In the genomic region with DNA sequence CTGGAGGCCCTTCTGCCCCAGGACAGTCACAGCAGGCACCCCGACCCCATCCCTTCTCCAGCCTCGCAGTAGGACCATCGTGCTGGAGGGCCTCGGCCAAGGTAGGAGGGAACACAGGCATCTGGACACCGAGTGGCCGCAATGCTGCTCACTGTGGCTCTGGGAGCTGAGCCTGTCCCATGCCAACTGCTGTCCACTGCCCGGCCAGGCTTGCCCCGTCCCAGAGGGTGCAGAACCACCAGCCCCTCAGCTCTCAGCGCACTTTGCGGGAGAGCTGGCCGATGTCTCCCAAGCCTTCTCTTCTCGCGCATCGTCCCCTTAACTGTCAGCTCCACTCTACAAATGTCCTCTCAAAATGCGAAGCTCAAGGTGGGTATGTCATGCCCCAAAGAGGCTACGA, we compare ENCODE assay signal across 33 cellular contexts.
"Had no signal": no experiment of that assay in that cellular context is flagged by ENCODE, and none has a peak within 500 bp of the region (broad histone marks: within the 10 kb centered on the region; RNA-seq: fewer than 3 reads in every experiment).

No MANE protein-coding gene starts in this region.

- H3K27me3 ChIP-seq: adrenal gland, body of pancreas, brain microvascular endothelial cell had no signal

- H3K9me3 Mint-ChIP-seq: activated B cell treated with CpG ODN at 0.5 μM for 24 hours; activated CD4-positive, alpha-beta memory T cell treated with anti-CD3 and anti-CD28 coated beads for 36 hours; activated CD4-positive, alpha-beta T cell treated with anti-CD3 and anti-CD28 coated beads, Interleukin-2, amount 10 ng/mL, durations not matched to agents 24 days and 14 days; activated CD8-positive, alpha-beta T cell treated with anti-CD3 and anti-CD28 coated beads for 36 hours; activated naive CD4-positive, alpha-beta T cell treated with anti-CD3 and anti-CD28 coated beads for 36 hours; activated naive CD4-positive, alpha-beta T cell treated with anti-CD3 and anti-CD28 coated beads, Interleukin-2, amount 50 U/mL, for 72 hours; activated naive CD8-positive, alpha-beta T cell treated with anti-CD3 and anti-CD28 coated beads for 36 hours; activated T-cell treated with anti-CD3 and anti-CD28 coated beads, Interleukin-2, amount 50 U/mL, for 4 hours; activated T-cell treated with anti-CD3 and anti-CD28 coated beads, Interleukin-2, amount 50 U/mL, for 72 hours; activated T-helper 1 cell treated with anti-CD3 and anti-CD28 coated beads, Interleukin-12 subunit alpha, Interleukin-12 subunit beta, Interleukin-2, Interleukin-4 antibody, amounts not matched to agents 30 ng/mL and 10 ng/mL and 1 ng/mL, durations not matched to agents 14 hours and 24 hours and 36 hours; activated T-helper 17 cell treated with anti-CD3 and anti-CD28 coated beads, Interleukin-2, amount 50 U/mL, for 72 hours; T-cell had no signal

- H3K4me1 Mint-ChIP-seq: activated B cell treated with CpG ODN at 0.5 μM for 24 hours; activated CD4-positive, alpha-beta T cell treated with anti-CD3 and anti-CD28 coated beads, Interleukin-2, amount 10 ng/mL, durations not matched to agents 24 days and 14 days; activated naive CD8-positive, alpha-beta T cell treated with anti-CD3 and anti-CD28 coated beads for 36 hours; activated T-helper 17 cell treated with anti-CD3 and anti-CD28 coated beads, Interleukin-2, amount 50 U/mL, for 72 hours; T-cell; T-helper 17 cell had no signal

- H3K4me3 ChIP-seq: adrenal gland, body of pancreas, breast epithelium had no signal

- H3K36me3 Mint-ChIP-seq: activated CD4-positive, alpha-beta memory T cell treated with anti-CD3 and anti-CD28 coated beads for 36 hours; activated naive CD4-positive, alpha-beta T cell treated with anti-CD3 and anti-CD28 coated beads, Interleukin-2, amount 50 U/mL, for 72 hours; activated naive CD8-positive, alpha-beta T cell treated with anti-CD3 and anti-CD28 coated beads for 36 hours; T-cell had no signal

- H3K27ac Mint-ChIP-seq: activated B cell treated with CpG ODN at 0.5 μM for 24 hours; activated CD4-positive, alpha-beta memory T cell treated with anti-CD3 and anti-CD28 coated beads for 36 hours; activated CD4-positive, alpha-beta T cell treated with anti-CD3 and anti-CD28 coated beads, Interleukin-2, amount 10 ng/mL, durations not matched to agents 24 days and 14 days; activated CD8-positive, alpha-beta T cell treated with anti-CD3 and anti-CD28 coated beads for 36 hours; activated naive CD4-positive, alpha-beta T cell treated with anti-CD3 and anti-CD28 coated beads for 36 hours; activated naive CD4-positive, alpha-beta T cell treated with anti-CD3 and anti-CD28 coated beads, Interleukin-2, amount 50 U/mL, for 72 hours; activated naive CD8-positive, alpha-beta T cell treated with anti-CD3 and anti-CD28 coated beads for 36 hours; activated T-cell treated with anti-CD3 and anti-CD28 coated beads, Interleukin-2, amount 50 U/mL, for 72 hours; activated T-helper 1 cell treated with anti-CD3 and anti-CD28 coated beads, Interleukin-12 subunit alpha, Interleukin-12 subunit beta, Interleukin-2, Interleukin-4 antibody, amounts not matched to agents 30 ng/mL and 10 ng/mL and 1 ng/mL, durations not matched to agents 14 hours and 24 hours and 36 hours; activated T-helper 17 cell treated with anti-CD3 and anti-CD28 coated beads, Interleukin-2, amount 50 U/mL, for 72 hours; T-cell; T-helper 17 cell had no signal

- ATAC-seq: activated CD8-positive, alpha-beta T cell treated with anti-CD3 and anti-CD28 coated beads for 36 hours; activated naive CD4-positive, alpha-beta T cell treated with anti-CD3 and anti-CD28 coated beads, Interleukin-2, amount 50 U/mL, for 72 hours; activated T-cell treated with anti-CD3 and anti-CD28 coated beads, Interleukin-2, amount 50 U/mL, for 4 hours; activated T-cell treated with anti-CD3 and anti-CD28 coated beads, Interleukin-2, amount 50 U/mL, for 72 hours; activated T-helper 17 cell treated with anti-CD3 and anti-CD28 coated beads, Interleukin-2, amount 50 U/mL, for 72 hours; body of pancreas; T-cell; T-helper 17 cell had no signal

- H3K4me3 Mint-ChIP-seq: activated B cell treated with CpG ODN at 0.5 μM for 24 hours; activated CD4-positive, alpha-beta memory T cell treated with anti-CD3 and anti-CD28 coated beads for 36 hours; activated CD4-positive, alpha-beta T cell treated with anti-CD3 and anti-CD28 coated beads, Interleukin-2, amount 10 ng/mL, durations not matched to agents 24 days and 14 days; activated CD8-positive, alpha-beta T cell treated with anti-CD3 and anti-CD28 coated beads for 36 hours; activated naive CD4-positive, alpha-beta T cell treated with anti-CD3 and anti-CD28 coated beads for 36 hours; activated naive CD8-positive, alpha-beta T cell treated with anti-CD3 and anti-CD28 coated beads for 36 hours; activated T-cell treated with anti-CD3 and anti-CD28 coated beads, Interleukin-2, amount 50 U/mL, for 4 hours; activated T-cell treated with anti-CD3 and anti-CD28 coated beads, Interleukin-2, amount 50 U/mL, for 72 hours; activated T-helper 1 cell treated with anti-CD3 and anti-CD28 coated beads, Interleukin-12 subunit alpha, Interleukin-12 subunit beta, Interleukin-2, Interleukin-4 antibody, amounts not matched to agents 30 ng/mL and 10 ng/mL and 1 ng/mL, durations not matched to agents 14 hours and 24 hours and 36 hours; activated T-helper 17 cell treated with anti-CD3 and anti-CD28 coated beads, Interleukin-2, amount 50 U/mL, for 72 hours; T-cell had no signal

- H3K27ac ChIP-seq: adrenal gland, body of pancreas, brain microvascular endothelial cell, breast epithelium, VCaP had no signal

- H3K4me1 ChIP-seq: adrenal gland, breast epithelium had no signal

- H3K27me3 Mint-ChIP-seq: activated B cell treated with CpG ODN at 0.5 μM for 24 hours; activated CD4-positive, alpha-beta T cell treated with anti-CD3 and anti-CD28 coated beads, Interleukin-2, amount 10 ng/mL, durations not matched to agents 24 days and 14 days; activated naive CD8-positive, alpha-beta T cell treated with anti-CD3 and anti-CD28 coated beads for 36 hours had no signal

- H3K36me3 ChIP-seq: adrenal gland, brain microvascular endothelial cell, breast epithelium had no signal

- DNase-seq: activated B cell treated with CpG ODN at 0.5 μM for 24 hours; activated CD4-positive, alpha-beta memory T cell treated with anti-CD3 and anti-CD28 coated beads for 36 hours; activated CD4-positive, alpha-beta T cell treated with anti-CD3 and anti-CD28 coated beads for 4 hours; activated CD4-positive, alpha-beta T cell treated with anti-CD3 and anti-CD28 coated beads, Interleukin-2, amount 10 ng/mL, durations not matched to agents 24 days and 14 days; activated CD4-positive, alpha-beta T cell treated with anti-CD3 and anti-CD28 coated beads, Interleukin-2, amount 50 U/mL, for 1 hour; activated CD4-positive, alpha-beta T cell treated with anti-CD3 and anti-CD28 coated beads, Interleukin-2, amount 50 U/mL, for 4 hours; activated CD4-positive, CD25-positive, alpha-beta regulatory T cell treated with anti-CD3 and anti-CD28 coated beads, Interleukin-2, amount 50 U/mL, for 72 hours; activated CD8-positive, alpha-beta memory T cell treated with anti-CD3 and anti-CD28 coated beads, Interleukin-2, amount 50 U/mL, for 4 hours; activated CD8-positive, alpha-beta T cell treated with anti-CD3 and anti-CD28 coated beads for 36 hours; activated effector memory CD4-positive, alpha-beta T cell treated with anti-CD3 and anti-CD28 coated beads, Interleukin-2, amount 50 U/mL, for 16 hours; activated gamma-delta T cell treated with Interleukin-2 at 50 U/mL for 16 hours; activated naive CD4-positive, alpha-beta T cell; activated naive CD4-positive, alpha-beta T cell treated with anti-CD3 and anti-CD28 coated beads for 36 hours; activated naive CD4-positive, alpha-beta T cell treated with anti-CD3 and anti-CD28 coated beads, Interleukin-2, amount 50 U/mL, for 16 hours; activated naive CD8-positive, alpha-beta T cell treated with anti-CD3 and anti-CD28 coated beads for 36 hours; activated T-cell treated with anti-CD3 and anti-CD28 coated beads for 4 hours; activated T-cell treated with anti-CD3 and anti-CD28 coated beads, Interleukin-2, amount 50 U/mL, for 1 hour; activated T-cell treated with anti-CD3 and anti-CD28 coated beads, Interleukin-2, amount 50 U/mL, for 4 hours; activated T-cell treated with anti-CD3 and anti-CD28 coated beads, Interleukin-2, amount 50 U/mL, for 72 hours; adrenal gland; amniotic stem cell; aorta; brain microvascular endothelial cell; central memory CD4-positive, alpha-beta T cell; T-cell; T-helper 17 cell; T-helper 9 cell had no signal

- H3K9me3 ChIP-seq: adrenal gland, body of pancreas, breast epithelium had no signal
